ENCODE assay signal across 8 cellular contexts in the genomic region with DNA sequence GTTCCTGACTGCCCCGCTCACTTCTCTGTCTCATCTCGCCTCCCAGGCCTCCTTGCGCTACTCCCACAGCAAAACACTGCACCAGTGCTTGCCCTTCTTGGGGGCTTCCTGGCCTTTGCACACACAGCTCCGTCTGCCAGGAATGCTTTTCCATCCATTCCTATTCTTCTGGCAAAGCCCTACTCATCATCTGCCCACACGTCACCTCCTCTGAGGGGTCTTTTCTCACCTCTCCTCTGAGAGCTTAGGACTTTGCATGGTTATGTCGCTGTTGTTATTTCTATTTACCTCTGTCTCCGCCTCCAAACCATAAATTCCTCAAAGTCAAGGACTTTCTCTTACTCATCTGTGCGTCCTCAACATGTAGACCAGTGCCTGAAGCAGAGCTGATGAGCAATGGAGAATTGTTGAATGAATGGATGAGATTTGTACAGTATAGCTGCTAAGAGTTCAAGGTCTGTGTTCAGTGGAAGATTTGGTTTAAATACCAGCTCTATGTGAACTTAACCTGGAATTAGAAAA. TPM values are rescaled to one million over a fixed set of nuclear protein-coding genes. Genes with fewer than 3 reads are reported as not detected.
A peak's percentile ranks its signal among the peaks of the same experiment; 100 is the strongest.
DNase-seq lines count a peak whose midpoint lies in the region; ATAC-seq and TF ChIP-seq lines count a peak whose summit lies in the region.

No MANE protein-coding gene starts in this region.

- peak overlapping the region; percentile 30 for H3K4me3 Mint-ChIP-seq in CD8-positive, alpha-beta T cell
- peak overlapping the region in 1 of 3 donors; percentile 69 for H3K4me3 Mint-ChIP-seq in T-cell

- no peaks in the 10 kb centered on the region for H3K9me3 Mint-ChIP-seq in CD8-positive, alpha-beta T cell
- H3K9me3 Mint-ChIP-seq in T-cell: no peaks in the 10 kb centered on the region

- no peak for TF ChIP-seq CTCF in CD8-positive, alpha-beta T cell (IDR thresholded peaks at IDR 0.05)
- TF ChIP-seq CTCF in fibroblast of pulmonary artery (IDR thresholded peaks at IDR 0.05; ENCODE audit: low read length, missing control alignments): no peak

- no peak for ATAC-seq in CD8-positive, alpha-beta T cell
- no peak for ATAC-seq in T-cell (replicated peaks in 1 of 4)
- no peak for ATAC-seq in HG03196 (IDR thresholded peaks at IDR 0.05; ENCODE audit: unreplicated experiment)

- peaks cover 46% of the 10 kb centered on the region for H3K4me1 Mint-ChIP-seq in CD8-positive, alpha-beta T cell (ENCODE audit: low read depth)
- peaks cover 39 to 63% (median 50%) of the 10 kb centered on the region in 3 donors for H3K4me1 Mint-ChIP-seq in T-cell

- H3K27ac ChIP-seq in CD8-positive, alpha-beta T cell (ENCODE audit: low read depth, low read length): no peak overlapping the region
- H3K27ac ChIP-seq in rectal smooth muscle tissue (ENCODE audit: low read depth, low read length): peak overlapping the region; percentile 97

- H3K27ac Mint-ChIP-seq in CD8-positive, alpha-beta T cell: peak overlapping the region; percentile 86
- H3K27ac Mint-ChIP-seq in T-cell: peak overlapping the region; percentile 82 to 89

- no peaks in the 10 kb centered on the region for H3K36me3 Mint-ChIP-seq in CD8-positive, alpha-beta T cell
- H3K36me3 Mint-ChIP-seq in T-cell: no peaks in the 10 kb centered on the region

- no peaks in the 10 kb centered on the region for H3K27me3 ChIP-seq in CD8-positive, alpha-beta T cell (ENCODE audit: insufficient read depth, low read length)
- no peaks in the 10 kb centered on the region for H3K27me3 ChIP-seq in rectal smooth muscle tissue (ENCODE audit: control insufficient read depth, insufficient read depth, low read length)

- POLR2A ChIA-PET in CD8-positive, alpha-beta T cell (lab: Charles Lee): interaction anchor here (4.1 to 10.6 kb wide), 3 partner anchors 10 to 45 kb away, joined by 51 to 92 read pairs (median 63); a partner anchor contains a TSS
- POLR2A ChIA-PET in T-cell (lab: Charles Lee): interaction anchor here (1.0 to 1.9 kb wide), 4 partner anchors 8 to 30 kb away, joined by 3 to 20 read pairs (median 7); no protein-coding TSS in a partner anchor

- no peak for DNase-seq in CD8-positive, alpha-beta T cell
- DNase-seq in T-cell (no peak), fibroblast of pulmonary artery (ENCODE audit: low read depth) (peak; percentile 23), SKM-1 treated with dmso at 0.1 percent for 144 hours (lab: John Stamatoyannopoulos, UW; ENCODE audit: unreplicated experiment) (no peak), GOT3 (lab: John Stamatoyannopoulos, UW) (no peak)
- DNase-seq in activated effector memory CD4-positive, alpha-beta T cell treated with anti-CD3 and anti-CD28 coated beads, Interleukin-2, amount 50 U/mL, for 16 hours: no peak

- no peaks in the 10 kb centered on the region for H3K36me3 ChIP-seq in CD8-positive, alpha-beta T cell (ENCODE audit: insufficient read depth, low read length)
- H3K36me3 ChIP-seq in rectal smooth muscle tissue (ENCODE audit: control insufficient read depth, insufficient read depth, low read length): no peaks in the 10 kb centered on the region

- CTCF ChIA-PET in CD8-positive, alpha-beta T cell (lab: Charles Lee): interaction anchor here (0.9 to 22.4 kb wide), 7 partner anchors 7 to 64 kb away, joined by 4 to 908 read pairs (median 39); a partner anchor contains a TSS
- CTCF ChIA-PET in T-cell (lab: Charles Lee): interaction anchor here in 1 of 2 donors (2.1 kb wide), 1 partner anchor 28 kb away, joined by 4 read pairs; no protein-coding TSS in a partner anchor

- peaks cover 29% of the 10 kb centered on the region for H3K4me1 ChIP-seq in CD8-positive, alpha-beta T cell (ENCODE audit: insufficient read depth, low read length)
- peaks cover 51% of the 10 kb centered on the region for H3K4me1 ChIP-seq in rectal smooth muscle tissue (ENCODE audit: control insufficient read depth, insufficient read depth, low read length)

- peak overlapping the region; percentile 19 for H3K9ac ChIP-seq in rectal smooth muscle tissue (ENCODE audit: low read length)

- intact Hi-C loops in CD8-positive, alpha-beta T cell (cut with DNase I, micrococcal nuclease): loop anchor here in 1 of 2 experiments (1.0 kb wide), 1 partner anchor 8 kb away; no protein-coding TSS in a partner anchor

- H3K9me3 ChIP-seq in CD8-positive, alpha-beta T cell (ENCODE audit: low read length): no peaks in the 10 kb centered on the region

- H3K27me3 Mint-ChIP-seq in CD8-positive, alpha-beta T cell (ENCODE audit: low read depth): no peaks in the 10 kb centered on the region
- no peaks in the 10 kb centered on the region for H3K27me3 Mint-ChIP-seq in T-cell

- no peak overlapping the region for H3K4me3 ChIP-seq in CD8-positive, alpha-beta T cell (ENCODE audit: low read depth, low read length)
- no peak overlapping the region for H3K4me3 ChIP-seq in fibroblast of pulmonary artery (replicated peaks; ENCODE audit: low read depth, low read length)
- H3K4me3 ChIP-seq in rectal smooth muscle tissue (ENCODE audit: low read length): no peak overlapping the region

RNA-seq across cellular contexts. Expression of a gene that starts 26.4 kb away (rescaled TPM):
- total RNA-seq in CD8-positive, alpha-beta T cell: 100 to 1,000 TPM; 751 to 765 TPM
- total RNA-seq in T-cell: 100 to 1,000 TPM; 172 to 655 (median 186) TPM

RNA-seq across cellular contexts. Expression of a gene that starts 49.5 kb away (rescaled TPM):
- under 1 TPM; 0.39 to 0.60 TPM for total RNA-seq in CD8-positive, alpha-beta T cell
- total RNA-seq in T-cell: 1 to 10 TPM in 2 of 5 donors, under 1 TPM in 2, not detected in 1; 0.12 to 2.3 (median 0.92) TPM
